ENCODE assay signal across 13 cellular contexts in genomic region chr11:116694017-116694725, GRCh38.
A peak's percentile ranks its signal among the peaks of the same experiment; 100 is the strongest.
DNase-seq lines count a peak whose midpoint lies in the region; ATAC-seq and TF ChIP-seq lines count a peak whose summit lies in the region.
"Had no signal": no experiment of that assay in that cellular context is flagged by ENCODE, and none has a peak within 500 bp of the region (broad histone marks: within the 10 kb centered on the region; RNA-seq: fewer than 3 reads in every experiment).

No MANE protein-coding gene starts in this region.

- H3K36me3 ChIP-seq in H7 (replicated peaks; ENCODE audit: control insufficient read depth, insufficient read depth, low read length), result no peaks in the 10 kb centered on the region
- H3K36me3 ChIP-seq in upper lobe of right lung, result no peaks in the 10 kb centered on the region

- no peak for TF ChIP-seq CTCF in CD14-positive monocyte (IDR thresholded peaks at IDR 0.05)
- TF ChIP-seq CTCF in dorsolateral prefrontal cortex (IDR thresholded peaks at IDR 0.05 in 54 of 56, conservative IDR thresholded peaks at IDR 0.05 in 2 of 56; ENCODE audit: low read depth in 1 of 56, partially characterized antibody in 56 of 56), result no peak
- TF ChIP-seq CTCF in upper lobe of right lung (IDR thresholded peaks at IDR 0.05), result no peak

- no peaks in the 10 kb centered on the region for H3K36me3 Mint-ChIP-seq in CD14-positive monocyte

- DNase-seq in CD14-positive monocyte (ENCODE audit: low spot score) (peak; percentile 30), H7 (peak; percentile 54), ecto neural progenitor cell (ENCODE audit: low spot score) (peak; percentile 31), mesenteric fat pad (ENCODE audit: low spot score) (peak; percentile 43), SIG-M5 treated with dmso at 0.1 percent for 504 hours (lab: John Stamatoyannopoulos, UW; ENCODE audit: unreplicated experiment) (no peak), nucleus accumbens (lab: John Stamatoyannopoulos, UW) (no peak), dorsolateral prefrontal cortex (no peak), upper lobe of right lung (no peak)
- DNase-seq: COR-L47, DMS 273 treated with DMSO at 0.1 percent for 48 hours, NCI-H1092 treated with DMSO at 0.1 percent for 48 hours, Right ventricle myocardium superior had no signal

- H3K27me3 Mint-ChIP-seq in CD14-positive monocyte (ENCODE audit: low read depth in 3 of 3), result peaks cover 6 to 8% (median 7%) of the 10 kb centered on the region in 3 donors

- H3K9me3 Mint-ChIP-seq in CD14-positive monocyte, result no peaks in the 10 kb centered on the region

- H3K4me1 Mint-ChIP-seq in CD14-positive monocyte, result peaks cover 2% of the 10 kb centered on the region

- no peak overlapping the region for H3K4me3 ChIP-seq in H7 (ENCODE audit: insufficient read depth, low read depth, low read length)
- H3K4me3 ChIP-seq in dorsolateral prefrontal cortex, result no peak overlapping the region
- no peak overlapping the region for H3K4me3 ChIP-seq in upper lobe of right lung
- H3K4me3 ChIP-seq: SK-N-MC had no signal

- H3K9me3 ChIP-seq in upper lobe of right lung, result no peaks in the 10 kb centered on the region

- no peak overlapping the region for H3K4me3 Mint-ChIP-seq in CD14-positive monocyte

- H3K27me3 ChIP-seq in H7 (ENCODE audit: control insufficient read depth, insufficient read depth, low read length), result no peaks in the 10 kb centered on the region
- peaks cover 0 to 3% (median 0%) of the 10 kb centered on the region in 45 donors for H3K27me3 ChIP-seq in dorsolateral prefrontal cortex
- H3K27me3 ChIP-seq in upper lobe of right lung, result no peaks in the 10 kb centered on the region

- intact Hi-C loops in CD14-positive monocyte (cut with micrococcal nuclease), result no loop called here
- intact Hi-C loops in dorsolateral prefrontal cortex (cut with DNase I), result loop anchor here in 1 of 2 donors (5.0 to 10.0 kb wide), 2 partner anchors 242 to 479 kb away; no protein-coding TSS in a partner anchor
- intact Hi-C loops in upper lobe of right lung (cut with DNase I), result no loop called here

- no peak overlapping the region for H3K27ac Mint-ChIP-seq in CD14-positive monocyte

- ATAC-seq in upper lobe of right lung, result no peak

- H3K4me1 ChIP-seq in upper lobe of right lung, result no peaks in the 10 kb centered on the region

- H3K27ac ChIP-seq in dorsolateral prefrontal cortex (no peak overlapping the region), upper lobe of right lung (no peak overlapping the region)
- H3K27ac ChIP-seq: SK-N-MC had no signal

Comparison
In these comparisons a context has a peak if more than half of its experiments do, and no peak if none do; other contexts are left out.
1. DNase-seq: peak in CD14-positive monocyte (single experiment), H7 (single experiment), ecto neural progenitor cell (single experiment) and mesenteric fat pad (single experiment); none in SIG-M5 treated with dmso at 0.1 percent for 504 hours (single experiment), nucleus accumbens (0 of 56), dorsolateral prefrontal cortex (0 of 10) and upper lobe of right lung (single experiment).